ENCODE assay signal across 21 cellular contexts in the genomic region with DNA sequence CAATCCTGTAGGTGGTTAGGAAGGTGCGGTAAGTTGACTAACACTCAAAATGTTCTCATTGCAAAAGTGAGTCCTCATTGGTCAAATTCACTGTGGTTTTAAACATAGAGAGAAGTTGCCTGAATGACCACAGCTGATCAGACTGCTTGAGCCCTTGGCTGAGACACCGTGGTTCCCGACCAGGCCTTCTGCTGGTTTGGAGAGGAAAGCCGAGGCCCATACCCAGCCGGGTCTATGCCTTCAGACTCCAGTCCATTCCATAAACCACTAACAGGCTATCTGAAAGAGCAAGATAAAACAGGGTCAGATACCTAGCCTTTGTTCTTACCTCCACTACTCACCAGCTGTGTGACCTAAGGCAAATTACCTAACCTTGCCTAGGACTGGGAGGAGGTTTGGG.
"Had no signal": no experiment of that assay in that cellular context is flagged by ENCODE, and none has a peak within 500 bp of the region (broad histone marks: within the 10 kb centered on the region; RNA-seq: fewer than 3 reads in every experiment).

No MANE protein-coding gene starts in this region.

- H3K27ac ChIP-seq: brain microvascular endothelial cell, Peyer's patch, RWPE1, SJCRH30, WERI-Rb-1 had no signal

- H3K36me3 ChIP-seq: brain microvascular endothelial cell, Peyer's patch, SJCRH30, WERI-Rb-1 had no signal

- H3K4me1 ChIP-seq: Peyer's patch, SJCRH30 had no signal

- H3K27me3 ChIP-seq: brain microvascular endothelial cell, Peyer's patch, SJCRH30 had no signal

- DNase-seq: activated CD4-positive, alpha-beta memory T cell treated with anti-CD3 and anti-CD28 coated beads, Interleukin-2, amount 10 ng/mL, durations not matched to agents 7 days and 5 days; activated CD4-positive, alpha-beta T cell treated with anti-CD3 and anti-CD28 coated beads for 36 hours; activated CD4-positive, alpha-beta T cell treated with anti-CD3 and anti-CD28 coated beads, Interleukin-2, amount 50 U/mL, for 1 hour; activated gamma-delta T cell treated with Interleukin-2 at 50 U/mL for 16 hours; activated naive CD4-positive, alpha-beta T cell treated with anti-CD3 and anti-CD28 coated beads, Interleukin-2, amount 10 ng/mL, durations not matched to agents 7 days and 5 days; activated naive CD8-positive, alpha-beta T cell treated with anti-CD3 and anti-CD28 coated beads for 36 hours; activated T-cell treated with anti-CD3 and anti-CD28 coated beads for 4 hours; activated T-cell treated with anti-CD3 and anti-CD28 coated beads, Interleukin-2, amount 50 U/mL, for 48 hours; brain microvascular endothelial cell; cerebellar nuclear complex; Kasumi-1; KBM-7; NCI-H1436; NCI-H226; Peyer's patch; Right ventricle myocardium superior; SK-N-SH; T-helper 1 cell; WERI-Rb-1 had no signal

- H3K4me3 ChIP-seq: Peyer's patch, SJCRH30 had no signal

- ATAC-seq: activated CD4-positive, alpha-beta T cell treated with anti-CD3 and anti-CD28 coated beads for 36 hours had no signal

- H3K9me3 ChIP-seq: Peyer's patch, SJCRH30, SK-N-SH had no signal
